Comparison of ENCODE assay signal across 8 cellular contexts in genomic region chr10:73774637-73775036, GRCh38. TPM values are rescaled to one million over a fixed set of nuclear protein-coding genes. Genes with fewer than 3 reads are reported as not detected.
A peak's percentile ranks its signal among the peaks of the same experiment; 100 is the strongest.
DNase-seq lines count a peak whose midpoint lies in the region; ATAC-seq and TF ChIP-seq lines count a peak whose summit lies in the region.

No MANE protein-coding gene starts in this region.

- H3K4me1 ChIP-seq in PC-9 (replicated peaks; ENCODE audit: insufficient read depth) (peaks cover 7% of the 10 kb centered on the region), endodermal cell (ENCODE audit: control insufficient read depth, insufficient read depth, low read length) (peaks cover 6% of the 10 kb centered on the region), skeletal muscle tissue (ENCODE audit: control insufficient read depth in 3 of 3, insufficient read depth in 3 of 3, low read length in 3 of 3) (peaks cover 27 to 43% (median 31%) of the 10 kb centered on the region in 3 donors)

- no peak overlapping the region for H3K27ac ChIP-seq in PC-9
- no peak overlapping the region for H3K27ac ChIP-seq in endodermal cell (ENCODE audit: low read depth, low read length)
- no peak overlapping the region for H3K27ac ChIP-seq in skeletal muscle tissue (ENCODE audit: low read depth, low read length)

- no peaks in the 10 kb centered on the region for H3K9me3 Mint-ChIP-seq in endodermal cell

- POLR2A ChIA-PET in PC-9 (lab: Charles Lee; ENCODE audit: unreplicated experiment), result interaction anchor here (0.6 to 1.0 kb wide), 3 partner anchors 11 to 326 kb away, joined by 4 read pairs; no protein-coding TSS in a partner anchor

- TF ChIP-seq CTCF in PC-9 (conservative IDR thresholded peaks at IDR 0.05), result 0 out of 2 replicates have a peak, but pooled peaks have one; percentile 27
- TF ChIP-seq CTCF in endodermal cell (conservative IDR thresholded peaks at IDR 0.05), result no peak

- H3K4me1 Mint-ChIP-seq in endodermal cell, result peaks cover 28% of the 10 kb centered on the region

- H3K9ac ChIP-seq in endodermal cell (ENCODE audit: extremely low read depth, low read length, poor library complexity, severe bottlenecking) (no peak overlapping the region), skeletal muscle tissue (ENCODE audit: low read depth in 1 of 3, low read length in 3 of 3) (peak overlapping the region in 1 of 3 donors; percentile 55)

- H3K79me2 ChIP-seq in PC-9 (ENCODE audit: low read depth), result peaks cover 1% of the 10 kb centered on the region; the same call in 1 of the 2 replicates

- peaks cover 9% of the 10 kb centered on the region; the same call in 1 of the 2 replicates for H4K20me1 ChIP-seq in PC-9 (ENCODE audit: insufficient read depth)

- no peaks in the 10 kb centered on the region for H3K27me3 ChIP-seq in PC-9 (ENCODE audit: insufficient read depth, low read depth)
- no peaks in the 10 kb centered on the region for H3K27me3 ChIP-seq in endodermal cell (ENCODE audit: control insufficient read depth, insufficient read depth, low read length, poor library complexity, severe bottlenecking)
- H3K27me3 ChIP-seq in skeletal muscle tissue (ENCODE audit: control insufficient read depth in 3 of 3, insufficient read depth in 3 of 3, low read length in 3 of 3), result no peaks in the 10 kb centered on the region

- peaks cover 42% of the 10 kb centered on the region for H3F3A ChIP-seq in PC-9 (ENCODE audit: insufficient read depth, low read depth)

- no peak overlapping the region for H3K27ac Mint-ChIP-seq in endodermal cell

- no peaks in the 10 kb centered on the region for H3K9me2 ChIP-seq in PC-9 (ENCODE audit: insufficient read depth)

- no peaks in the 10 kb centered on the region for H3K27me3 Mint-ChIP-seq in endodermal cell (ENCODE audit: insufficient read depth)

- H3K9me3 ChIP-seq in PC-9 (ENCODE audit: insufficient read depth, low read depth) (no peaks in the 10 kb centered on the region), endodermal cell (ENCODE audit: control insufficient read depth, low read length) (no peaks in the 10 kb centered on the region), skeletal muscle tissue (ENCODE audit: control insufficient read depth in 3 of 3, low read length in 3 of 3) (no peaks in the 10 kb centered on the region)

- DNase-seq in NK-92 treated with Interleukin-12 subunit alpha and Interleukin-12 subunit beta, amount 100 ng/mL, for 24 hours (lab: John Stamatoyannopoulos, UW), result peak; percentile 56
- DNase-seq in NK-92 (lab: John Stamatoyannopoulos, UW; ENCODE audit: unreplicated experiment) (no peak), PC-9 (peak in 1 of 2 experiments; percentile 49), endodermal cell (no peak), NCI-H2107 treated with DMSO at 0.1 percent for 48 hours (lab: John Stamatoyannopoulos, UW; ENCODE audit: unreplicated experiment) (no peak), NCI-H2171 treated with DMSO at 0.1 percent for 48 hours (lab: John Stamatoyannopoulos, UW) (no peak), sciatic nerve (ENCODE audit: low spot score) (no peak)

- H3K4me3 Mint-ChIP-seq in endodermal cell, result peak overlapping the region; percentile 13

- no peak for ATAC-seq in sciatic nerve

- H3K36me3 Mint-ChIP-seq in endodermal cell (ENCODE audit: low read depth), result peaks cover 36% of the 10 kb centered on the region

- BruUV-seq in PC-9 (replicated peaks; lab: Mats Ljungman, UMichigan), result no TSS peak

- WGBS in endodermal cell (ENCODE audit: insufficient coverage in 1 of 2, insufficient read length in 1 of 2), 2 experiments, result 61 to 67% methylated on average over 1 to 5 of the region's 5 CpGs

- intact Hi-C loops in PC-9 (cut with micrococcal nuclease; ENCODE audit: unreplicated experiment), result no loop called here
- intact Hi-C loops in sciatic nerve (cut with DNase I), result no loop called here

- H3K36me3 ChIP-seq in PC-9 (ENCODE audit: low read depth) (peaks cover 17% of the 10 kb centered on the region), endodermal cell (ENCODE audit: control insufficient read depth, insufficient read depth, low read length) (peaks cover 48% of the 10 kb centered on the region), skeletal muscle tissue (ENCODE audit: control insufficient read depth in 3 of 3, insufficient read depth in 3 of 3, low read length in 3 of 3) (peaks cover 24 to 29% (median 29%) of the 10 kb centered on the region in 3 donors)

- no peak overlapping the region for H2AFZ ChIP-seq in PC-9

- H3K4me2 ChIP-seq in PC-9, result peak overlapping the region; percentile 69

- H3K4me3 ChIP-seq in PC-9 (no peak overlapping the region), endodermal cell (ENCODE audit: low read length) (peak overlapping the region; percentile 59), skeletal muscle tissue (ENCODE audit: low read length in 3 of 3) (peak overlapping the region in 2 of 3 donors; percentile 4 to 17)

- CTCF ChIA-PET in PC-9 (lab: Charles Lee), result no interaction called here

RNA-seq across cellular contexts. Expression of gene CHCHD1, which starts 7.2 kb away (rescaled TPM):
- total RNA-seq in PC-9 (2021) (44.1 and 44.5 TPM in 2 replicates), endodermal cell (10 to 100 TPM; 37.6 to 49.3 TPM), skeletal muscle tissue (17.7 TPM), sciatic nerve (13.2 TPM)
- 74.8 TPM for polyA plus RNA-seq in endodermal cell (2013, experiment 1 of 2)
- polyA plus RNA-seq in endodermal cell (2013, experiment 2 of 2), result 73.7 TPM

RNA-seq across cellular contexts. Expression of gene ZSWIM8, which starts 10.8 kb away (rescaled TPM):
- total RNA-seq in PC-9 (2021) (49.2 and 70.0 TPM in 2 replicates), endodermal cell (10 to 100 TPM; 75.9 to 79.8 TPM), skeletal muscle tissue (29.7 TPM), sciatic nerve (99.1 TPM)
- 86.6 TPM for polyA plus RNA-seq in endodermal cell (2013, experiment 1 of 2)
- polyA plus RNA-seq in endodermal cell (2013, experiment 2 of 2), result 82.6 TPM

RNA-seq across cellular contexts. Expression of gene SEC24C, which starts 30.5 kb away (rescaled TPM):
- total RNA-seq in PC-9 (2021) (83.1 and 105 TPM in 2 replicates), endodermal cell (10 to 100 TPM; 63.2 to 71.4 TPM), skeletal muscle tissue (41.8 TPM), sciatic nerve (53.6 TPM)
- polyA plus RNA-seq in endodermal cell (2013, experiment 1 of 2), result 66.6 TPM
- 59.0 TPM for polyA plus RNA-seq in endodermal cell (2013, experiment 2 of 2)

RNA-seq across cellular contexts. Expression of gene NDST2, which starts 36.8 kb away (rescaled TPM):
- total RNA-seq in PC-9 (2021), result 20.4 and 22.8 TPM in 2 replicates
- total RNA-seq in endodermal cell, result 10 to 100 TPM; 19.6 to 20.3 TPM
- polyA plus RNA-seq in endodermal cell (2013, experiment 1 of 2), result 23.6 TPM
- polyA plus RNA-seq in endodermal cell (2013, experiment 2 of 2), result 15.4 TPM
- total RNA-seq in skeletal muscle tissue, result 6.3 TPM
- 32.9 TPM for total RNA-seq in sciatic nerve
